ENCODE assay signal across 8 cellular contexts in genomic region chr1:154502066-154502741, GRCh38. TPM values are rescaled to one million over a fixed set of nuclear protein-coding genes. Genes with fewer than 3 reads are reported as not detected.
DNase-seq lines count a peak whose midpoint lies in the region; ATAC-seq, FAIRE-seq and TF ChIP-seq lines count a peak whose summit lies in the region.

SHE (minus strand) TSS chr1:154502412; CDS start chr1:154502026, 386 bp downstream.
TDRD10 (plus strand) TSS chr1:154502219; CDS start chr1:154506904, 4,685 bp downstream.

- H3K36me3 ChIP-seq in H1 (ENCODE audit: control insufficient read depth in 2 of 4, insufficient read depth in 4 of 4, low read length in 3 of 4): peaks cover 0 to 14% (median 0%) of the 10 kb centered on the region in 4 experiments; a peak in 2 of 8 replicates
- no peaks in the 10 kb centered on the region for H3K36me3 ChIP-seq in muscle layer of colon (ENCODE audit: insufficient read depth, low read length)
- no peaks in the 10 kb centered on the region for H3K36me3 ChIP-seq in uterus
- no peaks in the 10 kb centered on the region for H3K36me3 ChIP-seq in small intestine (ENCODE audit: control insufficient read depth in 2 of 2, insufficient read depth in 2 of 2, low read length in 2 of 2)

- H4K8ac ChIP-seq in H1 (ENCODE audit: extremely low read depth, insufficient read depth, low read length): peak within 1 kb of the TSS; percentile 89

- peak within 1 kb of the TSS; percentile 27; the same call in 1 of the 2 replicates for H2BK12ac ChIP-seq in H1 (ENCODE audit: low read depth, low read length)

- no peak within 1 kb of the TSS; the same call in 1 of the 2 replicates for H3K18ac ChIP-seq in H1 (ENCODE audit: extremely low read depth, low read length)

- POLR2A ChIA-PET in H1 (lab: Charles Lee; ENCODE audit: partially characterized antibody): no interaction called here

- no peak for TF ChIP-seq POLR2A in H1 (IDR thresholded peaks at IDR 0.05; ENCODE audit: control extremely low read depth in 1 of 2, low read depth in 2 of 2, low read length in 2 of 2)
- TF ChIP-seq POLR2A in uterus (IDR thresholded peaks at IDR 0.05): peak in 1 of 2 donors; percentile 27

- H4K20me1 ChIP-seq in H1 (replicated peaks in 1 of 2; ENCODE audit: control insufficient read depth in 1 of 2, insufficient read depth in 2 of 2, low read length in 2 of 2): no peaks in the 10 kb centered on the region

- peaks cover 4% of the 10 kb centered on the region; the same call in 1 of the 2 replicates for H3K23me2 ChIP-seq in H1 (ENCODE audit: low read depth, low read length)

- H3K79me1 ChIP-seq in H1 (ENCODE audit: low read depth, low read length): no peaks in the 10 kb centered on the region

- CTCF ChIA-PET in H1 (lab: Charles Lee; ENCODE audit: partially characterized antibody): interaction anchor here (0.7 kb wide), 2 partner anchors 21 to 58 kb away, joined by 3 read pairs; no protein-coding TSS in a partner anchor

- H3K27me3 ChIP-seq in H1 (replicated peaks in 1 of 4; ENCODE audit: control insufficient read depth in 3 of 4, extremely low read depth in 1 of 4, insufficient read depth in 3 of 4, low read length in 3 of 4): peaks cover 40 to 66% (median 55%) of the 10 kb centered on the region in 4 experiments
- peaks cover 22 to 43% of the 10 kb centered on the region in 2 donors for H3K27me3 ChIP-seq in muscle layer of colon (ENCODE audit: control insufficient read depth in 1 of 2, insufficient read depth in 2 of 2, low read length in 2 of 2)
- peaks cover 8 to 19% of the 10 kb centered on the region in 2 donors for H3K27me3 ChIP-seq in uterus
- H3K27me3 ChIP-seq in small intestine (ENCODE audit: control insufficient read depth in 2 of 2, insufficient read depth in 2 of 2, low read length in 2 of 2): peaks cover 2 to 7% of the 10 kb centered on the region in 2 donors

- H3K79me2 ChIP-seq in H1 (ENCODE audit: control insufficient read depth in 1 of 2, insufficient read depth in 2 of 2, low read length in 2 of 2): no peaks in the 10 kb centered on the region

- H3K9ac ChIP-seq in H1 (replicated peaks in 1 of 4; ENCODE audit: extremely low read depth in 1 of 4, low read depth in 3 of 4, low read length in 3 of 4) (peak within 1 kb of the TSS in 1 of 4 experiments; percentile 19; a peak in 1 of 7 replicates), muscle layer of colon (ENCODE audit: low read length) (no peak within 1 kb of the TSS)

- H2AK5ac ChIP-seq in H1 (ENCODE audit: low read depth, low read length): no peak within 1 kb of the TSS

- TF ChIP-seq RAD21 in H1 (IDR thresholded peaks at IDR 0.05 in 1 of 2, conservative IDR thresholded peaks at IDR 0.05 in 1 of 2; ENCODE audit: low read depth in 2 of 2, low read length in 2 of 2): no peak

- H3K4me3 ChIP-seq in H1 (ENCODE audit: extremely low read depth in 1 of 4, insufficient read depth in 2 of 4, low read depth in 3 of 4, low read length in 4 of 4) (peak within 1 kb of the TSS; percentile 35 to 58 (median 37)), muscle layer of colon (ENCODE audit: low read depth in 1 of 2, low read length in 2 of 2) (peak within 1 kb of the TSS; percentile 42 to 55), uterus (peak within 1 kb of the TSS; percentile 21 to 38), small intestine (ENCODE audit: low read depth in 1 of 2, low read length in 2 of 2) (peak within 1 kb of the TSS in 1 of 2 donors; percentile 49)

- H3K9me3 ChIP-seq in H1 (ENCODE audit: insufficient read depth in 2 of 2, low read depth in 1 of 2, low read length in 1 of 2): peaks cover 4 to 11% of the 10 kb centered on the region in 2 experiments; a peak in 2 of 4 replicates
- no peaks in the 10 kb centered on the region for H3K9me3 ChIP-seq in muscle layer of colon (ENCODE audit: low read length)
- H3K9me3 ChIP-seq in uterus: no peaks in the 10 kb centered on the region
- H3K9me3 ChIP-seq in small intestine (ENCODE audit: control insufficient read depth, low read depth): no peaks in the 10 kb centered on the region

- H3K27ac ChIP-seq in H1 (ENCODE audit: low read depth, low read length): no peak within 1 kb of the TSS
- H3K27ac ChIP-seq in muscle layer of colon (ENCODE audit: low read depth, low read length): no peak within 1 kb of the TSS
- peak within 1 kb of the TSS; percentile 55 to 67 for H3K27ac ChIP-seq in uterus
- peak within 1 kb of the TSS in 1 of 2 donors; percentile 75 for H3K27ac ChIP-seq in small intestine (ENCODE audit: low read depth in 1 of 2, low read length in 1 of 2)

- H2AFZ ChIP-seq in H1 (ENCODE audit: low read length): peak within 1 kb of the TSS; percentile 92

- no peak for TF ChIP-seq CTCF in H1 (IDR thresholded peaks at IDR 0.05; ENCODE audit: control extremely low read depth in 1 of 3, insufficient read depth in 1 of 3, low read depth in 1 of 3, low read length in 3 of 3)
- TF ChIP-seq CTCF in uterus (IDR thresholded peaks at IDR 0.05): no peak

- H4K5ac ChIP-seq in H1 (ENCODE audit: insufficient read length, low read depth, low read length): no peak within 1 kb of the TSS

- no peak within 1 kb of the TSS for H2BK15ac ChIP-seq in H1 (ENCODE audit: low read length)

- H3K56ac ChIP-seq in H1 (replicated peaks; ENCODE audit: insufficient read length, low read depth, low read length): no peak within 1 kb of the TSS

- TF ChIP-seq EP300 in H1 (IDR thresholded peaks at IDR 0.05; ENCODE audit: borderline replicate concordance in 1 of 2, low read depth in 2 of 2, low read length in 2 of 2): no peak

- H3K4me1 ChIP-seq in H1 (replicated peaks in 1 of 4; ENCODE audit: control insufficient read depth in 3 of 4, insufficient read depth in 4 of 4, low read length in 3 of 4) (peaks cover 0 to 3% (median 0%) of the 10 kb centered on the region in 4 experiments; a peak in 1 of 7 replicates), muscle layer of colon (ENCODE audit: insufficient read depth, low read length) (peaks cover 4% of the 10 kb centered on the region), uterus (no peaks in the 10 kb centered on the region), small intestine (ENCODE audit: control insufficient read depth in 2 of 2, insufficient read depth in 1 of 2, low read depth in 1 of 2, low read length in 1 of 2) (no peaks in the 10 kb centered on the region)

- ATAC-seq in GM19455 (IDR thresholded peaks at IDR 0.05; ENCODE audit: unreplicated experiment): no peak
- ATAC-seq in HG02763 (IDR thresholded peaks at IDR 0.05; ENCODE audit: unreplicated experiment): no peak

- no peak for FAIRE-seq in H1 (lab: Jason Lieb, UNC)
- FAIRE-seq in small intestine (lab: Jason Lieb, UNC): no peak

- H3K4me2 ChIP-seq in H1 (ENCODE audit: insufficient read depth in 1 of 2, low read depth in 2 of 2, low read length in 2 of 2): peak within 1 kb of the TSS; percentile 74 to 80

- H2BK5ac ChIP-seq in H1 (ENCODE audit: low read depth, low read length): no peak within 1 kb of the TSS

- H2BK20ac ChIP-seq in H1 (ENCODE audit: low read length): no peak within 1 kb of the TSS

- H2BK120ac ChIP-seq in H1 (replicated peaks; ENCODE audit: low read depth, low read length): no peak within 1 kb of the TSS

- peak; percentile 65 for DNase-seq in activated effector memory CD4-positive, alpha-beta T cell treated with anti-CD3 and anti-CD28 coated beads, Interleukin-2, amount 50 U/mL, for 16 hours
- no peak for DNase-seq in activated effector memory CD4-positive, alpha-beta T cell treated with Interleukin-2 at 50 U/mL for 16 hours
- DNase-seq in H1 (ENCODE audit: low read depth in 1 of 2, low spot score in 2 of 2) (no peak), uterus (peak; percentile 26 to 27), small intestine (no peak)

- H3K14ac ChIP-seq in H1 (ENCODE audit: insufficient read length): peak within 1 kb of the TSS; percentile 68

- no peak within 1 kb of the TSS for H4K91ac ChIP-seq in H1 (replicated peaks; ENCODE audit: insufficient read length, low read length)

- H3K23ac ChIP-seq in H1 (ENCODE audit: insufficient read length): no peak within 1 kb of the TSS

- WGBS in H1 (ENCODE audit: extremely low coverage in 1 of 2, insufficient coverage in 1 of 2, insufficient read length in 1 of 2, insufficient replicate concordance in 2 of 2, low coverage in 1 of 2, low lambda C conversion rate in 2 of 2, missing lambda C conversion rate in 1 of 2), 2 experiments: 6% methylated on average over 74 of the region's 90 CpGs; no CpG with 5 or more reads in 1 of the 2 experiments
- 2 to 5% (median 4%) methylated on average over 43 to 90 of the region's 90 CpGs for WGBS in small intestine, 3 donors

- peak within 1 kb of the TSS; percentile 57 for H3K4ac ChIP-seq in H1 (replicated peaks; ENCODE audit: insufficient read length, low read depth, low read length)

- intact Hi-C loops in uterus (cut with DNase I; ENCODE audit: low total_unique reads): no loop called here

TF ChIP-seq in H1, 55 proteins besides CTCF, POLR2A, EP300 and RAD21 (continues in another document):
- TF ChIP-seq SUZ12 (IDR thresholded peaks at IDR 0.05; ENCODE audit: low read length) (peak; percentile 41; the same call in 1 of the 2 replicates), TAF7 (optimal IDR thresholded peaks at IDR 0.05; ENCODE audit: borderline replicate concordance, low read depth, low read length) (peak; percentile 52), TAF1 (IDR thresholded peaks at IDR 0.05; ENCODE audit: low read depth, low read length) (no peak)

RNA-seq across cellular contexts. Expression of gene SHE, which starts in this region (rescaled TPM):
- 0.29 and 0.45 TPM in 2 replicates for total RNA-seq in H1 (2021; fragmentation: NEBNext Ultra II Directional; extraction: Animal tissue kit (Norgen Biotek cat#: 25700))
- polyA plus RNA-seq in H1 (2011; rRNA removed) (0.28 and 0.44 TPM in 2 replicates), small intestine (10 to 100 TPM in 1 of 3 donors, 1 to 10 TPM in 1, under 1 TPM in 1; 0.67 to 15.5 (median 2.4) TPM)
- 0.35 TPM for polyA plus RNA-seq in H1 (2011; cell fraction: cytosol; rRNA removed)
- 0.34 TPM for polyA plus RNA-seq in H1 (2011; cell fraction: nucleus; rRNA removed)
- polyA plus RNA-seq in H1 (2012, experiment 1 of 2): 0.27 to 0.52 TPM (median 0.35 TPM) in 4 replicates
- polyA plus RNA-seq in H1 (2012, experiment 2 of 2): 0.22 TPM
- 0.39 TPM for polyA plus RNA-seq in H1 (2013, experiment 1 of 2)
- polyA plus RNA-seq in H1 (2013, experiment 2 of 2): 0.40 TPM
- 0.35 and 0.37 TPM in 2 replicates for polyA minus RNA-seq in H1 (2011; rRNA and poly(A)+ RNA removed)
- polyA minus RNA-seq in H1 (2011; cell fraction: cytosol; rRNA and poly(A)+ RNA removed): 0.15 TPM
- polyA minus RNA-seq in H1 (2011; cell fraction: nucleus; rRNA and poly(A)+ RNA removed): 0.40 TPM
- 10 to 100 TPM; 14.6 to 44.5 (median 27.2) TPM for total RNA-seq in uterus

RNA-seq across cellular contexts. Expression of gene TDRD10, which starts in this region (rescaled TPM):
- 0.15 TPM in 1 of 2 replicates, not detected in the other for total RNA-seq in H1 (2021; fragmentation: NEBNext Ultra II Directional; extraction: Animal tissue kit (Norgen Biotek cat#: 25700))
- polyA plus RNA-seq in H1 (2011; rRNA removed): 0.27 and 0.30 TPM in 2 replicates
- polyA plus RNA-seq in H1 (2011; cell fraction: cytosol; rRNA removed): 0.25 TPM
- 0.67 TPM for polyA plus RNA-seq in H1 (2011; cell fraction: nucleus; rRNA removed)
- polyA plus RNA-seq in H1 (2012, experiment 1 of 2): 0.13 to 0.41 TPM (median 0.41 TPM) in 3 of 4 replicates, not detected in the other
- 0.08 TPM for polyA plus RNA-seq in H1 (2012, experiment 2 of 2)
- 0.08 TPM for polyA plus RNA-seq in H1 (2013, experiment 1 of 2)
- 0.26 TPM for polyA plus RNA-seq in H1 (2013, experiment 2 of 2)
- polyA minus RNA-seq in H1 (2011; rRNA and poly(A)+ RNA removed): 0.17 TPM in 1 of 2 replicates, not detected in the other
- polyA minus RNA-seq in H1 (2011; cell fraction: cytosol; rRNA and poly(A)+ RNA removed): not detected
- not detected for polyA minus RNA-seq in H1 (2011; cell fraction: nucleus; rRNA and poly(A)+ RNA removed)
- total RNA-seq in uterus: 10 to 100 TPM in 2 of 4 donors, 1 to 10 TPM in 2; 1.3 to 19.7 (median 6.9) TPM
- polyA plus RNA-seq in small intestine: 1 to 10 TPM in 1 of 3 donors, under 1 TPM in 1, not detected in 1; 0.81 to 3.4 TPM

Comparison
In these comparisons a context has a peak if more than half of its experiments do, and no peak if none do; other contexts are left out.
1. RNA of gene SHE (total RNA-seq): 14.6 to 44.5 TPM in uterus; 0.29 to 0.45 TPM in H1; every median in the first group is over 10 times any median in the second.
2. DNase-seq: peak in activated effector memory CD4-positive, alpha-beta T cell treated with anti-CD3 and anti-CD28 coated beads, Interleukin-2, amount 50 U/mL, for 16 hours (single experiment) and uterus (2 of 2); none in activated effector memory CD4-positive, alpha-beta T cell treated with Interleukin-2 at 50 U/mL for 16 hours (single experiment), H1 (0 of 2) and small intestine (single experiment).
3. H3K27ac ChIP-seq: peak in uterus (2 of 2); none in H1 (single experiment) and muscle layer of colon (single experiment).